1 cellular context compared by ENCODE assay signal in the genomic region with DNA sequence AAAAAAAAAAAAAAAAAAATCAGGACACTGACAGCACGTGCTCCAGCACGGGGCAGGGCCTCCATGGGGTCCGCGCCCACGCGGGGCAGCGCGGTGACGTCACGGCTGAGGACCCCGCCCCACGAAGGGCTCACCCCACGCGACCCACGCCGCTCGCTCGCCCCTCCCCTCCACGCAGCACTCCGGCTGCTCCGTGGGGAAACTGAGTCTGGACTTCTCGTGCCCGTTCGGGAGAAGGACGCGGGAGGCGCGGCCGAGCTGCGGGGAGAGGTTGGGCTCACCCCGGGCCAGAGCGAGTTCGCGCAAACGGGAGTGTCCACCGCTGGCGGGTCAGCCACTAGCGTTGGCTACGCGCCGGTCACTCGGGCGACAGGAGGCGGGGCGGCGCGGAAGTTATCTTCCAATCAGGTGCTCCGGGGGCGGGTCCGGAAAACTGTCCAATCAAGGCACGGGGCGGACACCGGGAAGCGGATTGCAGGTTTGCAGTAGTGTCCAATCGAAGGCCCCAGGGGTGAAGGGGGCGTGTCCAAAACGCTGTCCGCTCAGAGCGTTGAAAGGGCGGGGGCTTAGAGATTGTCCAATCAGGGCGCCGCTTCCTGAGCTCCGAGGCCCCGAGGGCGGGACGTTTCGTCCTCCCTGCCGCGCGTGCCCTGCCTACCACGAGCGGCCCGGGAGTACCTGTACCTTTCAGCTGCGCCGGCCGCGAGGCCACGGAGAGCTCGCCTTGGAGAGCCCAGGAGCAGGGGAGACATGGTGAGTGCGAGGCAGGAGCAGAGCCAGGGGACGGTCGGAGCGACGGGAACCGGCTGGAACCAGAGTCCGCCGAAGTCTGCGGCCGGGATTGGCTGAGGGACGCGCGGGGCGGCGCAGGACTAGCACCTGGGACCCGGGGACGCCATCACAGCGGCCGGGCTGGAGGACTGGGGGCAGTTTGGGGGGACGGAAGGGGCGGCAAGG.
TF ChIP-seq lines count a peak whose summit lies in the region.

Gene ZNF57, plus strand, starts transcription at position 633 of the 957 bp plus-strand sequence. Its CDS starts 118 bp downstream, at position 751.

TF ChIP-seq in K562, 482 proteins besides CTCF, POLR2A, EP300 and RAD21 (continued from another document and continues in another):
- 0 out of 2 replicates have a peak, but pooled peaks have one; percentile 24 for TF ChIP-seq ATF6 (CRISPR knock-in tag; IDR thresholded peaks at IDR 0.05)
- peak; percentile 75 for TF ChIP-seq ZBTB1 (CRISPR knock-in tag; IDR thresholded peaks at IDR 0.05; ENCODE audit: borderline replicate concordance, low read depth)
- no peak for TF ChIP-seq KLF6 (CRISPR knock-in tag; IDR thresholded peaks at IDR 0.05; ENCODE audit: borderline replicate concordance)
- TF ChIP-seq NR1H2 (CRISPR knock-in tag; IDR thresholded peaks at IDR 0.05) = no peak
- TF ChIP-seq TOE1 (IDR thresholded peaks at IDR 0.05; ENCODE audit: borderline replicate concordance) = 0 out of 2 replicates have a peak, but pooled peaks have one; percentile 21
- TF ChIP-seq TOE1 (CRISPR knock-in tag; IDR thresholded peaks at IDR 0.05; ENCODE audit: borderline replicate concordance, low read depth) = 0 out of 2 replicates have a peak, but pooled peaks have one; percentile 42
- peak; percentile 56 for TF ChIP-seq SMAD4 (CRISPR knock-in tag; conservative IDR thresholded peaks at IDR 0.05)
- TF ChIP-seq SIN3B (IDR thresholded peaks at IDR 0.05; ENCODE audit: low read depth) = no peak
- TF ChIP-seq GTF2F1 (IDR thresholded peaks at IDR 0.05; ENCODE audit: low read depth, low read length) = no peak
- TF ChIP-seq ETV5 (CRISPR knock-in tag; IDR thresholded peaks at IDR 0.05; ENCODE audit: low read depth) = no peak
- no peak for TF ChIP-seq ZNF324 (CRISPR knock-in tag; IDR thresholded peaks at IDR 0.05)
- no peak for TF ChIP-seq NR0B1 (IDR thresholded peaks at IDR 0.05; ENCODE audit: partially characterized antibody)
- no peak for TF ChIP-seq NFE2 (IDR thresholded peaks at IDR 0.05; ENCODE audit: low read depth)
- TF ChIP-seq ZNF23 (CRISPR knock-in tag; IDR thresholded peaks at IDR 0.05) = no peak
- TF ChIP-seq CAMTA2 (CRISPR knock-in tag; conservative IDR thresholded peaks at IDR 0.05) = no peak
- no peak for TF ChIP-seq TAF15 (IDR thresholded peaks at IDR 0.05; ENCODE audit: low read depth, low read length)
- TF ChIP-seq JUN (IDR thresholded peaks at IDR 0.05; ENCODE audit: borderline replicate concordance, low read depth, low read length) = no peak
- TF ChIP-seq JUN (CRISPR knock-in tag; IDR thresholded peaks at IDR 0.05; ENCODE audit: borderline replicate concordance) = peak; percentile 89
- TF ChIP-seq HOXB6 (CRISPR knock-in tag; IDR thresholded peaks at IDR 0.05; ENCODE audit: borderline replicate concordance) = no peak
- TF ChIP-seq MYBL2 (IDR thresholded peaks at IDR 0.05; ENCODE audit: low read depth) = no peak
- TF ChIP-seq MYBL2 (CRISPR knock-in tag; IDR thresholded peaks at IDR 0.05; ENCODE audit: borderline replicate concordance) = no peak
- TF ChIP-seq PTTG1 (tag; IDR thresholded peaks at IDR 0.05; ENCODE audit: low read depth) = no peak
- TF ChIP-seq TFAM (CRISPR knock-in tag; conservative IDR thresholded peaks at IDR 0.05) = no peak
- TF ChIP-seq FOXK1 (CRISPR knock-in tag; IDR thresholded peaks at IDR 0.05; ENCODE audit: borderline replicate concordance) = peak; percentile 87; the same call in 1 of the 2 replicates
- TF ChIP-seq MTF1 (CRISPR knock-in tag; IDR thresholded peaks at IDR 0.05; ENCODE audit: borderline replicate concordance) = no peak
- no peak for TF ChIP-seq ERF (CRISPR knock-in tag; IDR thresholded peaks at IDR 0.05)
- TF ChIP-seq DLX4 (CRISPR knock-in tag; IDR thresholded peaks at IDR 0.05) = no peak
- TF ChIP-seq MCM3 (IDR thresholded peaks at IDR 0.05) = no peak
- no peak for TF ChIP-seq XRCC3 (IDR thresholded peaks at IDR 0.05)
- TF ChIP-seq BRF1 (IDR thresholded peaks at IDR 0.05; ENCODE audit: borderline replicate concordance, extremely low read depth, insufficient read length) = no peak
- peak; percentile 34; the same call in 1 of the 2 replicates for TF ChIP-seq ZFX (CRISPR knock-in tag; IDR thresholded peaks at IDR 0.05)
- peak; percentile 14 for TF ChIP-seq RBM25 (IDR thresholded peaks at IDR 0.05; ENCODE audit: low read depth, low read length, severe bottlenecking)
- TF ChIP-seq E4F1 (CRISPR knock-in tag; IDR thresholded peaks at IDR 0.05; ENCODE audit: borderline replicate concordance) = no peak
- TF ChIP-seq BCOR (IDR thresholded peaks at IDR 0.05) = peak; percentile 78
- TF ChIP-seq, protein P1, sequence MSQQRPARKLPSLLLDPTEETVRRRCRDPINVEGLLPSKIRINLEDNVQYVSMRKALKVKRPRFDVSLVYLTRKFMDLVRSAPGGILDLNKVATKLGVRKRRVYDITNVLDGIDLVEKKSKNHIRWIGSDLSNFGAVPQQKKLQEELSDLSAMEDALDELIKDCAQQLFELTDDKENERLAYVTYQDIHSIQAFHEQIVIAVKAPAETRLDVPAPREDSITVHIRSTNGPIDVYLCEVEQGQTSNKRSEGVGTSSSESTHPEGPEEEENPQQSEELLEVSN (IDR thresholded peaks at IDR 0.05; ENCODE audit: borderline replicate concordance in 1 of 2, extremely low read depth in 1 of 2, insufficient read depth in 1 of 2, insufficient read length in 1 of 2, low read depth in 1 of 2, low read length in 1 of 2, poor library complexity in 1 of 2, severe bottlenecking in 1 of 2) = peak; percentile 49 to 84
- peak; percentile 60 for TF ChIP-seq ZNF316 (IDR thresholded peaks at IDR 0.05)
- TF ChIP-seq RBM34 (IDR thresholded peaks at IDR 0.05; ENCODE audit: borderline replicate concordance, insufficient read depth, low read length) = no peak
- TF ChIP-seq ZNF780A (CRISPR knock-in tag; IDR thresholded peaks at IDR 0.05) = no peak
- no peak for TF ChIP-seq E2F3 (CRISPR knock-in tag; IDR thresholded peaks at IDR 0.05)
- TF ChIP-seq HCFC1 (IDR thresholded peaks at IDR 0.05; ENCODE audit: low read depth, low read length) = no peak
- TF ChIP-seq ZNF436 (CRISPR knock-in tag; IDR thresholded peaks at IDR 0.05) = no peak
- TF ChIP-seq, protein P2, sequence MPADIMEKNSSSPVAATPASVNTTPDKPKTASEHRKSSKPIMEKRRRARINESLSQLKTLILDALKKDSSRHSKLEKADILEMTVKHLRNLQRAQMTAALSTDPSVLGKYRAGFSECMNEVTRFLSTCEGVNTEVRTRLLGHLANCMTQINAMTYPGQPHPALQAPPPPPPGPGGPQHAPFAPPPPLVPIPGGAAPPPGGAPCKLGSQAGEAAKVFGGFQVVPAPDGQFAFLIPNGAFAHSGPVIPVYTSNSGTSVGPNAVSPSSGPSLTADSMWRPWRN (IDR thresholded peaks at IDR 0.05; ENCODE audit: low read depth) = no peak
- TF ChIP-seq PHB2 (IDR thresholded peaks at IDR 0.05; ENCODE audit: low read depth) = no peak
- no peak for TF ChIP-seq FOXA1 (IDR thresholded peaks at IDR 0.05; ENCODE audit: borderline replicate concordance)
- TF ChIP-seq PHB (CRISPR knock-in tag; IDR thresholded peaks at IDR 0.05) = no peak
- no peak for TF ChIP-seq TBL1XR1 (IDR thresholded peaks at IDR 0.05; ENCODE audit: low read length in 2 of 2)
- no peak for TF ChIP-seq ZHX1 (conservative IDR thresholded peaks at IDR 0.05; ENCODE audit: low read length)
- TF ChIP-seq EP400 (IDR thresholded peaks at IDR 0.05) = peak; percentile 78; the same call in 1 of the 2 replicates
- TF ChIP-seq POLR2G (IDR thresholded peaks at IDR 0.05; ENCODE audit: low read depth, low read length) = peak; percentile 87
- no peak for TF ChIP-seq SMAD3 (CRISPR knock-in tag; conservative IDR thresholded peaks at IDR 0.05)
- TF ChIP-seq ZKSCAN1 (IDR thresholded peaks at IDR 0.05; ENCODE audit: low read depth, low read length) = no peak
- TF ChIP-seq THAP12 (CRISPR knock-in tag; IDR thresholded peaks at IDR 0.05) = peak; percentile 40; the same call in 1 of the 2 replicates
- no peak for TF ChIP-seq ETV6 (IDR thresholded peaks at IDR 0.05; ENCODE audit: borderline replicate concordance in 1 of 2, low read depth in 2 of 2, low read length in 1 of 2)
- peak; percentile 86; the same call in 1 of the 2 replicates for TF ChIP-seq ETV6 (CRISPR knock-in tag; IDR thresholded peaks at IDR 0.05; ENCODE audit: borderline replicate concordance)
